In genomic region chr4:2258091-2259035, GRCh38 we compare ENCODE assay signal across 10 cellular contexts. TPM values are rescaled to one million over a fixed set of nuclear protein-coding genes. Genes with fewer than 3 reads are reported as not detected.
DNase-seq lines count a peak whose midpoint lies in the region; ATAC-seq and TF ChIP-seq lines count a peak whose summit lies in the region.
"Had no signal": no experiment of that assay in that cellular context is flagged by ENCODE, and none has a peak within 500 bp of the region (broad histone marks: within the 10 kb centered on the region; RNA-seq: fewer than 3 reads in every experiment).

No MANE protein-coding gene starts in this region.

- no peaks in the 10 kb centered on the region for H3K9me3 Mint-ChIP-seq in activated naive CD4-positive, alpha-beta T cell treated with anti-CD3 and anti-CD28 coated beads, Interleukin-2, amount 10 ng/mL, durations not matched to agents 7 days and 5 days
- no peaks in the 10 kb centered on the region for H3K9me3 Mint-ChIP-seq in neural crest cell
- H3K9me3 Mint-ChIP-seq in immature natural killer cell, result no peaks in the 10 kb centered on the region

- no peak overlapping the region for H3K27ac Mint-ChIP-seq in activated naive CD4-positive, alpha-beta T cell treated with anti-CD3 and anti-CD28 coated beads, Interleukin-2, amount 10 ng/mL, durations not matched to agents 7 days and 5 days
- H3K27ac Mint-ChIP-seq in neural crest cell (ENCODE audit: unreplicated experiment) (no peak overlapping the region), immature natural killer cell (peak overlapping the region in 1 of 6 donors; percentile 45)

- H3K27ac ChIP-seq in fibroblast of lung (ENCODE audit: insufficient read depth, low read length) (no peak overlapping the region), upper lobe of right lung (peak overlapping the region; percentile 91)
- H3K27ac ChIP-seq: brain microvascular endothelial cell had no signal

- H4K20me1 ChIP-seq in fibroblast of lung (ENCODE audit: control insufficient read depth, extremely low read depth, insufficient read depth, low read length), result no peaks in the 10 kb centered on the region

- H3K4me3 Mint-ChIP-seq in activated naive CD4-positive, alpha-beta T cell treated with anti-CD3 and anti-CD28 coated beads, Interleukin-2, amount 10 ng/mL, durations not matched to agents 7 days and 5 days, result no peak overlapping the region
- H3K4me3 Mint-ChIP-seq in neural crest cell, result peak overlapping the region; percentile 47
- no peak overlapping the region for H3K4me3 Mint-ChIP-seq in immature natural killer cell

- peak overlapping the region; percentile 3 for H3K4me2 ChIP-seq in fibroblast of lung (ENCODE audit: extremely low read depth, insufficient read depth, low read length)

- no peaks in the 10 kb centered on the region for H3K27me3 Mint-ChIP-seq in activated naive CD4-positive, alpha-beta T cell treated with anti-CD3 and anti-CD28 coated beads, Interleukin-2, amount 10 ng/mL, durations not matched to agents 7 days and 5 days
- no peaks in the 10 kb centered on the region for H3K27me3 Mint-ChIP-seq in neural crest cell (ENCODE audit: low read depth)
- H3K27me3 Mint-ChIP-seq in immature natural killer cell (ENCODE audit: low read depth in 3 of 3), result peaks cover 14 to 24% (median 14%) of the 10 kb centered on the region in 3 donors

- H3K4me1 ChIP-seq in fibroblast of lung (ENCODE audit: control insufficient read depth, extremely low read depth, insufficient read depth, low read length), result peaks cover 14% of the 10 kb centered on the region
- H3K4me1 ChIP-seq in upper lobe of right lung, result peaks cover 66% of the 10 kb centered on the region

- H3K79me2 ChIP-seq in fibroblast of lung (ENCODE audit: control insufficient read depth, insufficient read depth, low read length), result peaks cover 12% of the 10 kb centered on the region

- no peak overlapping the region for H2AFZ ChIP-seq in fibroblast of lung (ENCODE audit: low read length)

- no peak overlapping the region for H3K4me3 ChIP-seq in fibroblast of lung (replicated peaks in 1 of 4; ENCODE audit: control extremely low read depth in 1 of 4, insufficient read depth in 1 of 4, low read depth in 3 of 4, low read length in 4 of 4)
- no peak overlapping the region for H3K4me3 ChIP-seq in upper lobe of right lung

- no peak overlapping the region for H3K9ac ChIP-seq in fibroblast of lung (ENCODE audit: insufficient read depth, low read length)

- H3K9me3 ChIP-seq in fibroblast of lung (ENCODE audit: control insufficient read depth, insufficient read depth, low read depth, low read length) (no peaks in the 10 kb centered on the region), upper lobe of right lung (no peaks in the 10 kb centered on the region)

- TF ChIP-seq CTCF in fibroblast of lung (conservative IDR thresholded peaks at IDR 0.05 in 1 of 2, IDR thresholded peaks at IDR 0.05 in 1 of 2; ENCODE audit: low read depth in 1 of 2, low read length in 2 of 2), result no peak
- no peak for TF ChIP-seq CTCF in neural crest cell (conservative IDR thresholded peaks at IDR 0.05)
- no peak for TF ChIP-seq CTCF in upper lobe of right lung (IDR thresholded peaks at IDR 0.05)

- H3K36me3 ChIP-seq in fibroblast of lung (ENCODE audit: control insufficient read depth, insufficient read depth, low read length) (peaks cover 12% of the 10 kb centered on the region), upper lobe of right lung (peaks cover 28% of the 10 kb centered on the region)

- H3K4me1 Mint-ChIP-seq in activated naive CD4-positive, alpha-beta T cell treated with anti-CD3 and anti-CD28 coated beads, Interleukin-2, amount 10 ng/mL, durations not matched to agents 7 days and 5 days, result peaks cover 2% of the 10 kb centered on the region
- H3K4me1 Mint-ChIP-seq in neural crest cell, result peaks cover 1% of the 10 kb centered on the region
- peaks cover 8 to 19% of the 10 kb centered on the region in 2 donors for H3K4me1 Mint-ChIP-seq in immature natural killer cell

- intact Hi-C loops in upper lobe of right lung (cut with DNase I), result no loop called here

- peak; percentile 20 for DNase-seq in activated naive CD4-positive, alpha-beta T cell treated with anti-CD3 and anti-CD28 coated beads, Interleukin-2, amount 10 ng/mL, durations not matched to agents 7 days and 5 days
- no peak for DNase-seq in activated naive CD4-positive, alpha-beta T cell (lab: John Stamatoyannopoulos, UW)
- DNase-seq in fibroblast of lung (ENCODE audit: low read depth in 2 of 2) (no peak), neural crest cell (ENCODE audit: low read depth, low spot score) (no peak), upper lobe of right lung (peak; percentile 59), SK-N-DZ (ENCODE audit: low spot score) (no peak), immature natural killer cell (no peak)
- DNase-seq: brain microvascular endothelial cell, MM.1S had no signal

- no peaks in the 10 kb centered on the region for H3K27me3 ChIP-seq in fibroblast of lung (ENCODE audit: control insufficient read depth, insufficient read depth, low read length)
- H3K27me3 ChIP-seq in upper lobe of right lung, result no peaks in the 10 kb centered on the region
- H3K27me3 ChIP-seq: brain microvascular endothelial cell had no signal

- no peak for ATAC-seq in upper lobe of right lung
- ATAC-seq in GM21723 (IDR thresholded peaks at IDR 0.05; ENCODE audit: unreplicated experiment), result no peak

- CTCF ChIA-PET in activated naive CD4-positive, alpha-beta T cell treated with anti-CD3 and anti-CD28 coated beads, Interleukin-2, amount 10 ng/mL, durations not matched to agents 7 days and 5 days (lab: Charles Lee), result interaction anchor here (1.4 to 1.7 kb wide), 2 partner anchors 10 to 38 kb away, joined by 3 to 4 read pairs; no protein-coding TSS in a partner anchor

- no peaks in the 10 kb centered on the region for H3K36me3 Mint-ChIP-seq in activated naive CD4-positive, alpha-beta T cell treated with anti-CD3 and anti-CD28 coated beads, Interleukin-2, amount 10 ng/mL, durations not matched to agents 7 days and 5 days
- H3K36me3 Mint-ChIP-seq in neural crest cell (ENCODE audit: low read depth) (no peaks in the 10 kb centered on the region), immature natural killer cell (peaks cover 5 to 12% (median 6%) of the 10 kb centered on the region in 3 donors)

RNA-seq across cellular contexts. Expression of gene MXD4, which starts 3.5 kb away (rescaled TPM):
- total RNA-seq in fibroblast of lung (26.7 and 42.1 TPM in 2 replicates), neural crest cell (47.1 and 54.3 TPM in 2 replicates), upper lobe of right lung (72.7 TPM)
- polyA plus RNA-seq in fibroblast of lung (22.1 and 25.4 TPM in 2 replicates), immature natural killer cell (10 to 100 TPM; 55.0 to 56.1 (median 55.0) TPM)
- 38.6 and 46.9 TPM in 2 replicates for polyA plus RNA-seq in fibroblast of lung (2012)
- 40.3 and 59.0 TPM in 2 replicates for polyA minus RNA-seq in fibroblast of lung (ENCODE audit: low replicate concordance)
- 24.6 and 29.0 TPM in 2 replicates for polyA plus RNA-seq in SK-N-DZ (2014; cell fraction: cytosol; rRNA removed)
- 38.6 and 38.7 TPM in 2 replicates for polyA plus RNA-seq in SK-N-DZ (2014; cell fraction: nucleus; rRNA removed)

RNA-seq across cellular contexts. Expression of gene HAUS3, which starts 16.4 kb away (rescaled TPM):
- total RNA-seq in fibroblast of lung (5.3 and 5.6 TPM in 2 replicates), neural crest cell (26.1 and 26.9 TPM in 2 replicates), upper lobe of right lung (13.0 TPM)
- polyA plus RNA-seq in fibroblast of lung (5.3 and 5.9 TPM in 2 replicates), immature natural killer cell (10 to 100 TPM; 12.8 to 21.7 (median 16.5) TPM)
- 4.7 and 5.3 TPM in 2 replicates for polyA plus RNA-seq in fibroblast of lung (2012)
- polyA minus RNA-seq in fibroblast of lung (ENCODE audit: low replicate concordance), result 1.0 and 1.6 TPM in 2 replicates
- polyA plus RNA-seq in SK-N-DZ (2014; cell fraction: cytosol; rRNA removed), result 16.7 and 22.6 TPM in 2 replicates
- polyA plus RNA-seq in SK-N-DZ (2014; cell fraction: nucleus; rRNA removed), result 34.7 and 51.8 TPM in 2 replicates

RNA-seq across cellular contexts. Expression of gene POLN, which starts 16.4 kb away (rescaled TPM):
- total RNA-seq in fibroblast of lung, result 4.9 and 5.6 TPM in 2 replicates
- 0.58 and 1.2 TPM in 2 replicates for polyA plus RNA-seq in fibroblast of lung
- polyA plus RNA-seq in fibroblast of lung (2012), result 0.50 and 0.69 TPM in 2 replicates
- polyA minus RNA-seq in fibroblast of lung (ENCODE audit: low replicate concordance), result 0.51 and 0.85 TPM in 2 replicates
- total RNA-seq in neural crest cell, result 4.0 and 5.6 TPM in 2 replicates
- total RNA-seq in upper lobe of right lung, result 2.7 TPM
- polyA plus RNA-seq in SK-N-DZ (2014; cell fraction: cytosol; rRNA removed), result 0.07 and 0.17 TPM in 2 replicates
- polyA plus RNA-seq in SK-N-DZ (2014; cell fraction: nucleus; rRNA removed), result not detected in 2 replicates
- 1 to 10 TPM in 1 of 3 donors, under 1 TPM in 1, not detected in 1; 0.41 to 1.6 TPM for polyA plus RNA-seq in immature natural killer cell

Comparison
In these comparisons a context has a peak if more than half of its experiments do, and no peak if none do; other contexts are left out.
1. DNase-seq: peak in activated naive CD4-positive, alpha-beta T cell treated with anti-CD3 and anti-CD28 coated beads, Interleukin-2, amount 10 ng/mL, durations not matched to agents 7 days and 5 days (single experiment) and upper lobe of right lung (single experiment); none in activated naive CD4-positive, alpha-beta T cell (0 of 4), fibroblast of lung (0 of 2), neural crest cell (single experiment), SK-N-DZ (single experiment) and immature natural killer cell (0 of 3).